In the genomic region with DNA sequence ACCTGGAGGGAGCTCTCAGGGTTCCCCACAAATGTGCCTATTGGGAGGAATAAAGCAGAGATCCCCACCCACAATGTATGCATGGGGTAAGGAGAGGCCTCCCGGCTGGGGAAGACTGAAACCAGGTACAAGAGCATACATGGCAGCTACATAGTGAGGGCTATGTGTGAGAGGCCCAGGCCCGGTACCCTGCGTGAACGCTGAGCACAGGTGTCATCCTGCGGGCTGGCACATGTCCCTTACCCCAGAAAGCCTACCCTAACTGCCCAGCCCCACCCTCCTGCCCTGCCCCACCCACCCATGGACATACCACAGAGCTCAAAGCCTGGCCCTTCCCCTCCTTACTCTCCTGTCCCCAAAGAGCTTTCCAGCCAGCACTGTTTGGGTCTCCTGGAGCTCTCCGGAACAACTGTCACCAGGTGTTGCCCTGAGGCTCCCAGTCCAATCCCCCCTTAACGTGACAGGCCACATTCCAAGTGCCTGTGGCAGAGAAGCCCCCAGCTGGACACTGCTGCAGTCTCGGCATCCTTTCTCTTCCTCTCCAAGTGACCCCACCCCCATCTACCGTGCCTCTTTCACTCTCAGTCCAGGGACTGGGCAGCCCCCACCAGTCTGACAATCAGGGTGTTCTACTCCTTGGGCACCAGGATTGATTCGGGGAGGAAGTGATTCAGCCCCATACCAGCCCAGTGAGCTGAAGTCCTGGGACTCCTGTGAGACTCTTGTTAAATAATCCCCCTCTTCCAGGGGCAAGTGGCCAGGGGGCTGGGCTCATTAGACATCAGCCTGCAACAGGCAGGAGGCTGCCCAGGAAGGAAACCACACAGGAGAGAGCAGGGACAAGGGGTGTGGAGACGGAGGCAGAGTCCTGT, we compare ENCODE assay signal across 23 cellular contexts. TPM values are rescaled to one million over a fixed set of nuclear protein-coding genes. Genes with fewer than 3 reads are reported as not detected.
A peak's percentile ranks its signal among the peaks of the same experiment; 100 is the strongest.
DNase-seq lines count a peak whose midpoint lies in the region; ATAC-seq and TF ChIP-seq lines count a peak whose summit lies in the region.
"Had no signal": no experiment of that assay in that cellular context is flagged by ENCODE, and none has a peak within 500 bp of the region (broad histone marks: within the 10 kb centered on the region; RNA-seq: fewer than 3 reads in every experiment).

No MANE protein-coding gene starts in this region.

- H3K36me3 ChIP-seq in lower lobe of right lung (no peaks in the 10 kb centered on the region), breast epithelium (no peaks in the 10 kb centered on the region)
- H3K36me3 ChIP-seq: cardiac muscle cell had no signal

- H3K27ac ChIP-seq in RWPE1 = peak overlapping the region; percentile 83
- peak overlapping the region; percentile 77 for H3K27ac ChIP-seq in lower lobe of right lung
- H3K27ac ChIP-seq in breast epithelium = no peak overlapping the region
- H3K27ac ChIP-seq: cardiac muscle cell, HL-60 had no signal

- TF ChIP-seq CTCF in RWPE1 (conservative IDR thresholded peaks at IDR 0.05; ENCODE audit: low read depth) (no peak), lower lobe of right lung (IDR thresholded peaks at IDR 0.05) (no peak), type B pancreatic cell (conservative IDR thresholded peaks at IDR 0.05) (no peak), breast epithelium (IDR thresholded peaks at IDR 0.05) (no peak)

- intact Hi-C loops in lower lobe of right lung (cut with DNase I) (no loop called here), breast epithelium (cut with DNase I; ENCODE audit: low total_unique reads) (no loop called here)

- POLR2A ChIA-PET in RWPE1 (lab: Yijun Ruan, JAX; ENCODE audit: low non-redundant PET) = no interaction called here

- H3K9me3 Mint-ChIP-seq in type B pancreatic cell = no peaks in the 10 kb centered on the region
- H3K9me3 Mint-ChIP-seq: activated CD4-positive, alpha-beta T cell treated with anti-CD3 and anti-CD28 coated beads, Interleukin-2, amount 10 ng/mL, durations not matched to agents 7 days and 5 days; CD8-positive, alpha-beta T cell had no signal

- no peak for TF ChIP-seq POLR2A in breast epithelium (IDR thresholded peaks at IDR 0.05)

- H3K27me3 ChIP-seq in lower lobe of right lung (ENCODE audit: low read depth) (no peaks in the 10 kb centered on the region), breast epithelium (no peaks in the 10 kb centered on the region)
- H3K27me3 ChIP-seq: cardiac muscle cell had no signal

- H3K4me3 ChIP-seq in lower lobe of right lung (no peak overlapping the region), breast epithelium (no peak overlapping the region)
- H3K4me3 ChIP-seq: cardiac muscle cell had no signal

- H3K9me3 ChIP-seq in lower lobe of right lung (no peaks in the 10 kb centered on the region), breast epithelium (no peaks in the 10 kb centered on the region)

- peak overlapping the region; percentile 66 for H3K27ac Mint-ChIP-seq in type B pancreatic cell
- H3K27ac Mint-ChIP-seq: activated CD4-positive, alpha-beta T cell treated with anti-CD3 and anti-CD28 coated beads, Interleukin-2, amount 10 ng/mL, durations not matched to agents 7 days and 5 days; CD8-positive, alpha-beta T cell had no signal

- H3K4me1 Mint-ChIP-seq in type B pancreatic cell (ENCODE audit: unreplicated experiment) = peaks cover 9% of the 10 kb centered on the region
- H3K4me1 Mint-ChIP-seq: activated CD4-positive, alpha-beta T cell treated with anti-CD3 and anti-CD28 coated beads, Interleukin-2, amount 10 ng/mL, durations not matched to agents 7 days and 5 days had no signal

- peaks cover 19% of the 10 kb centered on the region for H3K4me1 ChIP-seq in lower lobe of right lung
- H3K4me1 ChIP-seq in breast epithelium = no peaks in the 10 kb centered on the region

- H3K27me3 Mint-ChIP-seq in type B pancreatic cell = peaks cover 24% of the 10 kb centered on the region
- H3K27me3 Mint-ChIP-seq: activated CD4-positive, alpha-beta T cell treated with anti-CD3 and anti-CD28 coated beads, Interleukin-2, amount 10 ng/mL, durations not matched to agents 7 days and 5 days had no signal

- CTCF ChIA-PET in RWPE1 (lab: Yijun Ruan, JAX) = interaction anchor here (0.7 to 1.2 kb wide), 3 partner anchors 14 to 208 kb away, joined by 3 to 6 read pairs (median 3); no protein-coding TSS in a partner anchor

- ATAC-seq in lower lobe of right lung (peak; percentile 8 to 19), HG03095 (IDR thresholded peaks at IDR 0.05; ENCODE audit: unreplicated experiment) (no peak)
- ATAC-seq: CD8-positive, alpha-beta T cell; HepG2 had no signal

- H3K36me3 Mint-ChIP-seq in type B pancreatic cell = no peaks in the 10 kb centered on the region
- H3K36me3 Mint-ChIP-seq: CD8-positive, alpha-beta T cell had no signal

- H3K4me3 Mint-ChIP-seq in type B pancreatic cell = no peak overlapping the region
- H3K4me3 Mint-ChIP-seq: activated CD4-positive, alpha-beta T cell treated with anti-CD3 and anti-CD28 coated beads, Interleukin-2, amount 10 ng/mL, durations not matched to agents 7 days and 5 days; CD8-positive, alpha-beta T cell had no signal

- peak; percentile 39 for DNase-seq in ELF-1 (ENCODE audit: low read depth, low spot score)
- no peak for DNase-seq in RWPE1 (ENCODE audit: low spot score)
- DNase-seq in lower lobe of right lung = peak; percentile 48
- DNase-seq in type B pancreatic cell (ENCODE audit: extremely low spot score, unreplicated experiment) = no peak
- no peak for DNase-seq in breast epithelium (ENCODE audit: low spot score in 2 of 2)
- DNase-seq in Kasumi-1 (lab: John Stamatoyannopoulos, UW) = no peak
- DNase-seq: activated CD4-positive, alpha-beta T cell treated with anti-CD3 and anti-CD28 coated beads, Interleukin-2, amount 10 ng/mL, durations not matched to agents 7 days and 5 days; activated naive CD4-positive, alpha-beta T cell treated with anti-CD3 and anti-CD28 coated beads, Interleukin-2, amount 50 U/mL, for 16 hours; activated T-cell treated with anti-CD3 and anti-CD28 coated beads, Interleukin-2, amount 50 U/mL, for 48 hours; CD8-positive, alpha-beta T cell; H7; NCI-H1092; NCI-H187 treated with DMSO at 0.1 percent for 48 hours; occipital lobe; RPMI8226; stimulated activated CD4-positive, alpha-beta T cell treated with anti-CD3 and anti-CD28 coated beads, Interleukin-12 subunit alpha, Interleukin-12 subunit beta, amount 100 ng/mL, for 4 hours; stimulated activated CD4-positive, alpha-beta T cell treated with anti-CD3 and anti-CD28 coated beads, Interleukin-4, amount 100 ng/mL, for 24 hours; stimulated activated naive CD4-positive, alpha-beta T cell; T-helper 9 cell had no signal

RNA-seq across cellular contexts. Expression of a gene that starts 19.6 kb away (rescaled TPM):
- total RNA-seq in lower lobe of right lung (2.5 TPM), type B pancreatic cell (ENCODE audit: low replicate concordance) (2.4 and 9.2 TPM in 2 replicates), breast epithelium (1 to 10 TPM; 2.3 to 8.5 (median 5.9) TPM)
- total RNA-seq: activated CD4-positive, alpha-beta T cell treated with anti-CD3 and anti-CD28 coated beads, Interleukin-2, amount 10 ng/mL, durations not matched to agents 7 days and 5 days; CD8-positive, alpha-beta T cell; HepG2 had no signal

Comparison
In these comparisons a context has a peak if more than half of its experiments do, and no peak if none do; other contexts are left out.
1. DNase-seq: peak in ELF-1 (single experiment) and lower lobe of right lung (single experiment); none in RWPE1 (single experiment), type B pancreatic cell (single experiment), breast epithelium (0 of 2) and Kasumi-1 (0 of 2).
2. H3K27ac ChIP-seq: peak in RWPE1 (single experiment) and lower lobe of right lung (single experiment); none in breast epithelium (0 of 2).